In the genomic region with DNA sequence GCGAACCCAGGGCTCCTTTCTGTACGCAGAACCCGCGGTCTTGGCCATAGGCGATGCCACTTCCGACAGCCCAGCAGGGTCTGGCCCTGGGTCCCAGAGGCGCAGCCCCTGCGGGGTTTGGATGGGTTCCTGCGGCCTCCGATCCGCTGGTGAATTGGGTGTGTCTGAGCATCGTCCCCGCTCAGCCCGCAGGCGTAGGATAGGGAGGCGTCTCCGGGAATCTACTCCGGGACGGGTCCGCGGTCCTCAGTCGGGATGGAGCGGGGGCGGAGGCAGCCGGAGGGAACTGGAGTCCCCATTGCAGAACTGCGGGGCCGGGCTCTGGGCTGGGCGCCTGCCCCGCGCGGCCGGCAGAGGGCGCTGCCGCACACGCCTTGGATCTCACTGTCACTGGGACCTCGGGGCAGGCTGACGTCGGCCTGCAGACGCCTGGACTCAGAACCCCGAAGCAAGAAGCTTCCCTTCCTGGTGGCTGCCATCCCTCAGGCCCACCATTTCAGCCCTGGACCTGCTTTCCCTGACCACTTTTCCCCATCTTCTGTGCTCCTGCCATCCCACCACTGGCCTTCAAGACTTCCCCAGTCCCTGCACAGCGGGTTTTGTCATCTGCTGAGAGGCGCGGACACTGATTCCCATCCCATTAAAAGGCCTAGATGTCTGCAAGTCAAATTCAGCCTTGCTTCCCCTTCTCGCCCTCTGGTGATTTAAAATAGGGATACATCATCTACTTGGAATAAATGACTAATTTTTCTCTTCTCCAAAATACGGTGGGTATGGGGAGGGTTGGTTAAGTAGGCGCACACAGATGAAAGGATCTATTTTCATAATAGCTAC, we compare ENCODE assay signal across 7 cellular contexts. TPM values are rescaled to one million over a fixed set of nuclear protein-coding genes. Genes with fewer than 3 reads are reported as not detected.
DNase-seq lines count a peak whose midpoint lies in the region; ATAC-seq and TF ChIP-seq lines count a peak whose summit lies in the region.

No MANE protein-coding gene starts in this region.

- DNase-seq in NCI-H2107 treated with DMSO at 0.1 percent for 48 hours (lab: John Stamatoyannopoulos, UW; ENCODE audit: unreplicated experiment) (peak; percentile 45), mammary epithelial cell (peak; percentile 75), immature natural killer cell (peak; percentile 75 to 81 (median 79)), smooth muscle cell (lab: John Stamatoyannopoulos, UW; ENCODE audit: unreplicated experiment) (peak; percentile 90)

- intact Hi-C loops in mammary epithelial cell (cut with micrococcal nuclease): loop anchor here (1.0 to 5.0 kb wide), 5 partner anchors 69 to 298 kb away; a partner anchor contains a TSS

- no peaks in the 10 kb centered on the region for H3K9me3 Mint-ChIP-seq in immature natural killer cell

- H3F3A ChIP-seq in smooth muscle cell (ENCODE audit: low read depth): peaks cover 20% of the 10 kb centered on the region

- WGBS in mammary epithelial cell (ENCODE audit: low coverage, missing lambda C conversion rate): 17% methylated on average over 30 of the region's 46 CpGs
- 6% methylated on average over 43 of the region's 46 CpGs for WGBS in smooth muscle cell (ENCODE audit: low lambda C conversion rate)

- H4K20me1 ChIP-seq in mammary epithelial cell (ENCODE audit: insufficient read depth, low read length) (no peaks in the 10 kb centered on the region), smooth muscle cell (ENCODE audit: low read depth) (no peaks in the 10 kb centered on the region)

- H3K27ac Mint-ChIP-seq in immature natural killer cell: no peak overlapping the region

- H2AFZ ChIP-seq in mammary epithelial cell (ENCODE audit: low read depth, low read length) (peak overlapping the region; percentile 83), smooth muscle cell (ENCODE audit: low read depth) (peak overlapping the region; percentile 35)

- peak overlapping the region; percentile 35 to 81 (median 75) for H3K4me3 Mint-ChIP-seq in immature natural killer cell

- CTCF ChIA-PET in mammary epithelial cell (lab: Charles Lee; ENCODE audit: low non-redundant PET): interaction anchor here (0.6 to 0.7 kb wide), 3 partner anchors 77 to 468 kb away, joined by 3 read pairs; no protein-coding TSS in a partner anchor

- TF ChIP-seq CTCF in WI38 (IDR thresholded peaks at IDR 0.05; ENCODE audit: low read depth, low read length): peak; percentile 94
- peak; percentile 78 to 95 for TF ChIP-seq CTCF in mammary epithelial cell (conservative IDR thresholded peaks at IDR 0.05 in 1 of 2, IDR thresholded peaks at IDR 0.05 in 1 of 2; ENCODE audit: extremely low read depth in 1 of 2, insufficient read depth in 1 of 2, low read depth in 1 of 2, low read length in 2 of 2)
- TF ChIP-seq CTCF in smooth muscle cell (IDR thresholded peaks at IDR 0.05; ENCODE audit: borderline replicate concordance, insufficient read depth, poor library complexity, severe bottlenecking): peak; percentile 99

- dilution Hi-C loops in mammary epithelial cell (cut with HindIII; ENCODE audit: low sequenced_read_pairs): loop anchor here (5.0 to 10.0 kb wide), 2 partner anchors 38 to 106 kb away; a partner anchor contains a TSS

- H3K4me3 ChIP-seq in WI38 (ENCODE audit: low read depth, low read length) (peak overlapping the region; percentile 57), mammary epithelial cell (replicated peaks in 1 of 3; ENCODE audit: insufficient read depth in 1 of 3, low read depth in 2 of 3, low read length in 3 of 3) (peak overlapping the region; percentile 22 to 34 (median 31)), smooth muscle cell (peak overlapping the region; percentile 50)

- peaks cover 31 to 37% of the 10 kb centered on the region in 2 donors for H3K4me1 Mint-ChIP-seq in immature natural killer cell

- H3K9ac ChIP-seq in mammary epithelial cell (ENCODE audit: insufficient read depth, low read length) (no peak overlapping the region), smooth muscle cell (ENCODE audit: low read depth) (peak overlapping the region; percentile 67)

- in situ Hi-C loops in mammary epithelial cell (cut with MboI; ENCODE audit: low sequenced_read_pairs in 2 of 2): no loop called here

- H3K9me3 ChIP-seq in mammary epithelial cell (replicated peaks; ENCODE audit: insufficient read depth, low read length) (no peaks in the 10 kb centered on the region), smooth muscle cell (replicated peaks; ENCODE audit: low read depth) (no peaks in the 10 kb centered on the region)

- H3K36me3 ChIP-seq in mammary epithelial cell (ENCODE audit: insufficient read depth, low read length): no peaks in the 10 kb centered on the region
- H3K36me3 ChIP-seq in smooth muscle cell (ENCODE audit: low read depth): no peaks in the 10 kb centered on the region

- peaks cover 42% of the 10 kb centered on the region for H3K4me1 ChIP-seq in mammary epithelial cell (ENCODE audit: insufficient read depth, low read length)
- peaks cover 38% of the 10 kb centered on the region for H3K4me1 ChIP-seq in smooth muscle cell (ENCODE audit: low read depth)

- H3K79me2 ChIP-seq in mammary epithelial cell (ENCODE audit: insufficient read depth, low read length): no peaks in the 10 kb centered on the region
- no peaks in the 10 kb centered on the region for H3K79me2 ChIP-seq in smooth muscle cell (ENCODE audit: low read depth)

- ATAC-seq in GM18502 (IDR thresholded peaks at IDR 0.05; ENCODE audit: poor library complexity, unreplicated experiment) (peak; percentile 77), HG02970 (IDR thresholded peaks at IDR 0.05; ENCODE audit: low FRiP score, unreplicated experiment) (peak; percentile 52)

- no TSS peak for BruUV-seq in mammary epithelial cell (replicated peaks; lab: Mats Ljungman, UMichigan)

- H3K36me3 Mint-ChIP-seq in immature natural killer cell: no peaks in the 10 kb centered on the region

- H3K27ac ChIP-seq in mammary epithelial cell (ENCODE audit: insufficient read depth, low read depth, low read length): no peak overlapping the region
- H3K27ac ChIP-seq in smooth muscle cell (ENCODE audit: low read depth): peak overlapping the region; percentile 92

- H3K4me2 ChIP-seq in mammary epithelial cell (ENCODE audit: insufficient read depth, low read depth, low read length) (peak overlapping the region; percentile 75), smooth muscle cell (peak overlapping the region; percentile 91)

- H3K27me3 ChIP-seq in mammary epithelial cell (ENCODE audit: insufficient read depth, low read length) (no peaks in the 10 kb centered on the region), smooth muscle cell (ENCODE audit: low read depth) (no peaks in the 10 kb centered on the region)

- H3K27me3 Mint-ChIP-seq in immature natural killer cell (ENCODE audit: low read depth in 3 of 3): peaks cover 6 to 17% (median 11%) of the 10 kb centered on the region in 3 donors

RNA-seq across cellular contexts. Expression of a gene that starts 38.3 kb away (rescaled TPM):
- total RNA-seq in mammary epithelial cell (under 1 TPM in 1 of 2 donors, not detected in 1; 0.17 TPM), smooth muscle cell (49.1 and 63.3 TPM in 2 replicates)
- polyA plus RNA-seq in mammary epithelial cell (not detected), immature natural killer cell (not detected), smooth muscle cell (385 and 437 TPM in 2 replicates)
- polyA minus RNA-seq in mammary epithelial cell: not detected

Comparison
In these comparisons a context has a peak if more than half of its experiments do, and no peak if none do; other contexts are left out.
1. RNA of a gene that starts 38.3 kb away (polyA plus RNA-seq): 385 to 437 TPM in smooth muscle cell; not detected in mammary epithelial cell (single experiment) and not detected in immature natural killer cell; every median in the first group is over 100 times any median in the second.
2. Peak in every context shown above with its lines, with median percentiles within 50 percentile points of each other: DNase-seq, H3K4me3 ChIP-seq and CTCF ChIP-seq.